Comparison of ENCODE assay signal across 21 cellular contexts in the genomic region with DNA sequence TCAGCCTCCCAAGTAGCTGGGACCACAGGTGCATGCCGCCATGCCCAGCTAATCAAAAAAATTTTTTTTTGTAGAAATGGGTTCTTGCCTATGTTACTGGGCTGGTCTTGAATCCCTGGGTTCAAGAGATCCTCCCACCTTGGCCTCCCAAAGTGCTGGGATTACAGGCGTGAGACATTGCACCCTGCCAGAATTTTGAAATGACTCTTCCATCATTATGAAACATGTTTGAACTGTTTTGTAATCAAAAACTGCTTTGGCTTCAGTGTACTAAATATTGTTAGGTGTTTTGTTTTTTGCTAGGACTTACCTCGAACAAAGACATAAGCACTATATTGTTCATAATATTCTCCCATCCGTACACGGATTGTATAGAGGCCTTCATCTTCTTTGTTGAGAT.
"Had no signal": no experiment of that assay in that cellular context is flagged by ENCODE, and none has a peak within 500 bp of the region (broad histone marks: within the 10 kb centered on the region; RNA-seq: fewer than 3 reads in every experiment).

No MANE protein-coding gene starts in this region.

- H3K27me3 ChIP-seq: MG63 had no signal

- H3K4me3 ChIP-seq: MG63 had no signal

- H3K27ac ChIP-seq: HL-60, RWPE1 had no signal

- ATAC-seq: Panc1, PC-3 had no signal

- H3K36me3 ChIP-seq: MG63 had no signal

- H3K9me3 ChIP-seq: MG63, SK-N-SH had no signal

- H3K9ac ChIP-seq: SK-N-SH had no signal

- DNase-seq: KBM-7, MG63, NCI-H1092 treated with DMSO at 0.1 percent for 48 hours, NCI-H1436, NCI-H187, NCI-H2029, NCI-H2081 treated with DMSO at 0.1 percent for 48 hours, NCI-H2171, NCI-H226, NCI-H446, NCI-H510A, NCI-H524 treated with DMSO at 0.1 percent for 48 hours, NCI-H69, NCI-H774, PC-3, SHP77, SK-N-SH, SW 1271 had no signal
